In the genomic region with DNA sequence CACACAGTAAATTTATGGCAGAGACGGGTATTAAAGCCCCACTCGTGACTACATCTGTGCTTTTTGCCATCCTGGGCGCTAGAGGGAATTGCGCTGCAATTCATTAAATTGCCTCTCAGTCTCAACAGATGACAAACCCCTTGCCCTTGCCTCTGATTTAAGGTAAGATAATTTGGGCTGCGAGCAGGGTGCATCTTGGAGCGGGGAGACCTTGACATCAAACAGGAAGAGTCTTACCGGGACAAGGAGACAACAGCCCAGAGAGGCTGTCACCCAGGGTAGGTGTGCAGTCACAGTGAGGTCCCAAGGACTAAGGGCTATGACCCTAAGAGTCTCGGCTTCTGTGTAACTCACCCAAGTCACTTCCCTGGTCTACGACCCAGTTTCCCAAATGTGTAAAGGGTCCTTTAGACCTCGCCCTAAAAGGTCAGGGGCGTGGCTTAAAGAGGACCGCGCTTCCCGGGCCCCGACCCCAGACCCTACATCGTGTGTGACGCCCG, we compare ENCODE assay signal across 1 cellular context.
TF ChIP-seq lines count a peak whose summit lies in the region.

No MANE protein-coding gene starts in this region.

TF ChIP-seq in GM12878, 131 proteins besides CTCF, POLR2A, EP300 and RAD21:
- TF ChIP-seq, protein P1, sequence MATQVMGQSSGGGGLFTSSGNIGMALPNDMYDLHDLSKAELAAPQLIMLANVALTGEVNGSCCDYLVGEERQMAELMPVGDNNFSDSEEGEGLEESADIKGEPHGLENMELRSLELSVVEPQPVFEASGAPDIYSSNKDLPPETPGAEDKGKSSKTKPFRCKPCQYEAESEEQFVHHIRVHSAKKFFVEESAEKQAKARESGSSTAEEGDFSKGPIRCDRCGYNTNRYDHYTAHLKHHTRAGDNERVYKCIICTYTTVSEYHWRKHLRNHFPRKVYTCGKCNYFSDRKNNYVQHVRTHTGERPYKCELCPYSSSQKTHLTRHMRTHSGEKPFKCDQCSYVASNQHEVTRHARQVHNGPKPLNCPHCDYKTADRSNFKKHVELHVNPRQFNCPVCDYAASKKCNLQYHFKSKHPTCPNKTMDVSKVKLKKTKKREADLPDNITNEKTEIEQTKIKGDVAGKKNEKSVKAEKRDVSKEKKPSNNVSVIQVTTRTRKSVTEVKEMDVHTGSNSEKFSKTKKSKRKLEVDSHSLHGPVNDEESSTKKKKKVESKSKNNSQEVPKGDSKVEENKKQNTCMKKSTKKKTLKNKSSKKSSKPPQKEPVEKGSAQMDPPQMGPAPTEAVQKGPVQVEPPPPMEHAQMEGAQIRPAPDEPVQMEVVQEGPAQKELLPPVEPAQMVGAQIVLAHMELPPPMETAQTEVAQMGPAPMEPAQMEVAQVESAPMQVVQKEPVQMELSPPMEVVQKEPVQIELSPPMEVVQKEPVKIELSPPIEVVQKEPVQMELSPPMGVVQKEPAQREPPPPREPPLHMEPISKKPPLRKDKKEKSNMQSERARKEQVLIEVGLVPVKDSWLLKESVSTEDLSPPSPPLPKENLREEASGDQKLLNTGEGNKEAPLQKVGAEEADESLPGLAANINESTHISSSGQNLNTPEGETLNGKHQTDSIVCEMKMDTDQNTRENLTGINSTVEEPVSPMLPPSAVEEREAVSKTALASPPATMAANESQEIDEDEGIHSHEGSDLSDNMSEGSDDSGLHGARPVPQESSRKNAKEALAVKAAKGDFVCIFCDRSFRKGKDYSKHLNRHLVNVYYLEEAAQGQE (IDR thresholded peaks at IDR 0.05; ENCODE audit: low read depth, low read length), result no peak
- TF ChIP-seq LARP7 (IDR thresholded peaks at IDR 0.05) (0 out of 2 replicates have a peak, but pooled peaks have one; percentile 29), GATAD2B (conservative IDR thresholded peaks at IDR 0.05; ENCODE audit: low read depth) (peak; percentile 57; the same call in 1 of the 2 replicates), SRF (IDR thresholded peaks at IDR 0.05; ENCODE audit: low read depth in 2 of 2, low read length in 2 of 2) (0 out of 4 replicates have a peak, but pooled peaks of 1 of the 2 experiments have one; percentile 19), MXI1 (IDR thresholded peaks at IDR 0.05; ENCODE audit: low read depth, low read length) (no peak), KAT2A (conservative IDR thresholded peaks at IDR 0.05; ENCODE audit: control insufficient read depth, low read depth, low read length) (no peak), BMI1 (IDR thresholded peaks at IDR 0.05; ENCODE audit: borderline replicate concordance) (no peak), YY1 (IDR thresholded peaks at IDR 0.05; ENCODE audit: low read depth, low read length) (no peak), NR2F1 (conservative IDR thresholded peaks at IDR 0.05) (peak; percentile 82; the same call in 1 of the 2 replicates), JUNB (IDR thresholded peaks at IDR 0.05) (no peak), SMARCA5 (IDR thresholded peaks at IDR 0.05) (peak; percentile 22; the same call in 1 of the 2 replicates), SIN3A (IDR thresholded peaks at IDR 0.05; ENCODE audit: low read depth, low read length) (no peak), ZNF207 (IDR thresholded peaks at IDR 0.05; ENCODE audit: borderline replicate concordance) (no peak), CBX3 (IDR thresholded peaks at IDR 0.05; ENCODE audit: borderline replicate concordance, low read depth) (no peak), SPI1 (IDR thresholded peaks at IDR 0.05; ENCODE audit: borderline replicate concordance, insufficient read depth, low read depth, low read length) (no peak), RCOR1 (conservative IDR thresholded peaks at IDR 0.05; ENCODE audit: low read depth, low read length) (no peak)
- TF ChIP-seq, protein P2, sequence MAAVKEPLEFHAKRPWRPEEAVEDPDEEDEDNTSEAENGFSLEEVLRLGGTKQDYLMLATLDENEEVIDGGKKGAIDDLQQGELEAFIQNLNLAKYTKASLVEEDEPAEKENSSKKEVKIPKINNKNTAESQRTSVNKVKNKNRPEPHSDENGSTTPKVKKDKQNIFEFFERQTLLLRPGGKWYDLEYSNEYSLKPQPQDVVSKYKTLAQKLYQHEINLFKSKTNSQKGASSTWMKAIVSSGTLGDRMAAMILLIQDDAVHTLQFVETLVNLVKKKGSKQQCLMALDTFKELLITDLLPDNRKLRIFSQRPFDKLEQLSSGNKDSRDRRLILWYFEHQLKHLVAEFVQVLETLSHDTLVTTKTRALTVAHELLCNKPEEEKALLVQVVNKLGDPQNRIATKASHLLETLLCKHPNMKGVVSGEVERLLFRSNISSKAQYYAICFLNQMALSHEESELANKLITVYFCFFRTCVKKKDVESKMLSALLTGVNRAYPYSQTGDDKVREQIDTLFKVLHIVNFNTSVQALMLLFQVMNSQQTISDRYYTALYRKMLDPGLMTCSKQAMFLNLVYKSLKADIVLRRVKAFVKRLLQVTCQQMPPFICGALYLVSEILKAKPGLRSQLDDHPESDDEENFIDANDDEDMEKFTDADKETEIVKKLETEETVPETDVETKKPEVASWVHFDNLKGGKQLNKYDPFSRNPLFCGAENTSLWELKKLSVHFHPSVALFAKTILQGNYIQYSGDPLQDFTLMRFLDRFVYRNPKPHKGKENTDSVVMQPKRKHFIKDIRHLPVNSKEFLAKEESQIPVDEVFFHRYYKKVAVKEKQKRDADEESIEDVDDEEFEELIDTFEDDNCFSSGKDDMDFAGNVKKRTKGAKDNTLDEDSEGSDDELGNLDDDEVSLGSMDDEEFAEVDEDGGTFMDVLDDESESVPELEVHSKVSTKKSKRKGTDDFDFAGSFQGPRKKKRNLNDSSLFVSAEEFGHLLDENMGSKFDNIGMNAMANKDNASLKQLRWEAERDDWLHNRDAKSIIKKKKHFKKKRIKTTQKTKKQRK (IDR thresholded peaks at IDR 0.05; ENCODE audit: low read depth, low read length), result no peak
- TF ChIP-seq, protein P3, sequence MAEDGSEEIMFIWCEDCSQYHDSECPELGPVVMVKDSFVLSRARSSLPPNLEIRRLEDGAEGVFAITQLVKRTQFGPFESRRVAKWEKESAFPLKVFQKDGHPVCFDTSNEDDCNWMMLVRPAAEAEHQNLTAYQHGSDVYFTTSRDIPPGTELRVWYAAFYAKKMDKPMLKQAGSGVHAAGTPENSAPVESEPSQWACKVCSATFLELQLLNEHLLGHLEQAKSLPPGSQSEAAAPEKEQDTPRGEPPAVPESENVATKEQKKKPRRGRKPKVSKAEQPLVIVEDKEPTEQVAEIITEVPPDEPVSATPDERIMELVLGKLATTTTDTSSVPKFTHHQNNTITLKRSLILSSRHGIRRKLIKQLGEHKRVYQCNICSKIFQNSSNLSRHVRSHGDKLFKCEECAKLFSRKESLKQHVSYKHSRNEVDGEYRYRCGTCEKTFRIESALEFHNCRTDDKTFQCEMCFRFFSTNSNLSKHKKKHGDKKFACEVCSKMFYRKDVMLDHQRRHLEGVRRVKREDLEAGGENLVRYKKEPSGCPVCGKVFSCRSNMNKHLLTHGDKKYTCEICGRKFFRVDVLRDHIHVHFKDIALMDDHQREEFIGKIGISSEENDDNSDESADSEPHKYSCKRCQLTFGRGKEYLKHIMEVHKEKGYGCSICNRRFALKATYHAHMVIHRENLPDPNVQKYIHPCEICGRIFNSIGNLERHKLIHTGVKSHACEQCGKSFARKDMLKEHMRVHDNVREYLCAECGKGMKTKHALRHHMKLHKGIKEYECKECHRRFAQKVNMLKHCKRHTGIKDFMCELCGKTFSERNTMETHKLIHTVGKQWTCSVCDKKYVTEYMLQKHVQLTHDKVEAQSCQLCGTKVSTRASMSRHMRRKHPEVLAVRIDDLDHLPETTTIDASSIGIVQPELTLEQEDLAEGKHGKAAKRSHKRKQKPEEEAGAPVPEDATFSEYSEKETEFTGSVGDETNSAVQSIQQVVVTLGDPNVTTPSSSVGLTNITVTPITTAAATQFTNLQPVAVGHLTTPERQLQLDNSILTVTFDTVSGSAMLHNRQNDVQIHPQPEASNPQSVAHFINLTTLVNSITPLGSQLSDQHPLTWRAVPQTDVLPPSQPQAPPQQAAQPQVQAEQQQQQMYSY (CRISPR knock-in tag; IDR thresholded peaks at IDR 0.05), result no peak
- TF ChIP-seq, protein P4, sequence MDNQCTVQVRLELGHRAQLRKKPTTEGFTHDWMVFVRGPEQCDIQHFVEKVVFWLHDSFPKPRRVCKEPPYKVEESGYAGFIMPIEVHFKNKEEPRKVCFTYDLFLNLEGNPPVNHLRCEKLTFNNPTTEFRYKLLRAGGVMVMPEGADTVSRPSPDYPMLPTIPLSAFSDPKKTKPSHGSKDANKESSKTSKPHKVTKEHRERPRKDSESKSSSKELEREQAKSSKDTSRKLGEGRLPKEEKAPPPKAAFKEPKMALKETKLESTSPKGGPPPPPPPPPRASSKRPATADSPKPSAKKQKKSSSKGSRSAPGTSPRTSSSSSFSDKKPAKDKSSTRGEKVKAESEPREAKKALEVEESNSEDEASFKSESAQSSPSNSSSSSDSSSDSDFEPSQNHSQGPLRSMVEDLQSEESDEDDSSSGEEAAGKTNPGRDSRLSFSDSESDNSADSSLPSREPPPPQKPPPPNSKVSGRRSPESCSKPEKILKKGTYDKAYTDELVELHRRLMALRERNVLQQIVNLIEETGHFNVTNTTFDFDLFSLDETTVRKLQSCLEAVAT (IDR thresholded peaks at IDR 0.05), result no peak
- TF ChIP-seq, protein P5, sequence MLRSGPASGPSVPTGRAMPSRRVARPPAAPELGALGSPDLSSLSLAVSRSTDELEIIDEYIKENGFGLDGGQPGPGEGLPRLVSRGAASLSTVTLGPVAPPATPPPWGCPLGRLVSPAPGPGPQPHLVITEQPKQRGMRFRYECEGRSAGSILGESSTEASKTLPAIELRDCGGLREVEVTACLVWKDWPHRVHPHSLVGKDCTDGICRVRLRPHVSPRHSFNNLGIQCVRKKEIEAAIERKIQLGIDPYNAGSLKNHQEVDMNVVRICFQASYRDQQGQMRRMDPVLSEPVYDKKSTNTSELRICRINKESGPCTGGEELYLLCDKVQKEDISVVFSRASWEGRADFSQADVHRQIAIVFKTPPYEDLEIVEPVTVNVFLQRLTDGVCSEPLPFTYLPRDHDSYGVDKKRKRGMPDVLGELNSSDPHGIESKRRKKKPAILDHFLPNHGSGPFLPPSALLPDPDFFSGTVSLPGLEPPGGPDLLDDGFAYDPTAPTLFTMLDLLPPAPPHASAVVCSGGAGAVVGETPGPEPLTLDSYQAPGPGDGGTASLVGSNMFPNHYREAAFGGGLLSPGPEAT (IDR thresholded peaks at IDR 0.05; ENCODE audit: low read depth), result no peak
- TF ChIP-seq, protein P6, sequence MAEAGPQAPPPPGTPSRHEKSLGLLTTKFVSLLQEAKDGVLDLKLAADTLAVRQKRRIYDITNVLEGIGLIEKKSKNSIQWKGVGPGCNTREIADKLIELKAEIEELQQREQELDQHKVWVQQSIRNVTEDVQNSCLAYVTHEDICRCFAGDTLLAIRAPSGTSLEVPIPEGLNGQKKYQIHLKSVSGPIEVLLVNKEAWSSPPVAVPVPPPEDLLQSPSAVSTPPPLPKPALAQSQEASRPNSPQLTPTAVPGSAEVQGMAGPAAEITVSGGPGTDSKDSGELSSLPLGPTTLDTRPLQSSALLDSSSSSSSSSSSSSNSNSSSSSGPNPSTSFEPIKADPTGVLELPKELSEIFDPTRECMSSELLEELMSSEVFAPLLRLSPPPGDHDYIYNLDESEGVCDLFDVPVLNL (IDR thresholded peaks at IDR 0.05; ENCODE audit: low read depth, low read length), result no peak
- TF ChIP-seq, protein P7, sequence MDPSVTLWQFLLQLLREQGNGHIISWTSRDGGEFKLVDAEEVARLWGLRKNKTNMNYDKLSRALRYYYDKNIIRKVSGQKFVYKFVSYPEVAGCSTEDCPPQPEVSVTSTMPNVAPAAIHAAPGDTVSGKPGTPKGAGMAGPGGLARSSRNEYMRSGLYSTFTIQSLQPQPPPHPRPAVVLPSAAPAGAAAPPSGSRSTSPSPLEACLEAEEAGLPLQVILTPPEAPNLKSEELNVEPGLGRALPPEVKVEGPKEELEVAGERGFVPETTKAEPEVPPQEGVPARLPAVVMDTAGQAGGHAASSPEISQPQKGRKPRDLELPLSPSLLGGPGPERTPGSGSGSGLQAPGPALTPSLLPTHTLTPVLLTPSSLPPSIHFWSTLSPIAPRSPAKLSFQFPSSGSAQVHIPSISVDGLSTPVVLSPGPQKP (IDR thresholded peaks at IDR 0.05; ENCODE audit: low read depth, low read length), result no peak
